ENCODE assay signal across 19 cellular contexts in genomic region chr1:232769718-232770117, GRCh38. TPM values are rescaled to one million over a fixed set of nuclear protein-coding genes. Genes with fewer than 3 reads are reported as not detected.
DNase-seq lines count a peak whose midpoint lies in the region; ATAC-seq, FAIRE-seq and TF ChIP-seq lines count a peak whose summit lies in the region.
"Had no signal": no experiment of that assay in that cellular context is flagged by ENCODE, and none has a peak within 500 bp of the region (broad histone marks: within the 10 kb centered on the region; RNA-seq: fewer than 3 reads in every experiment).

No MANE protein-coding gene starts in this region.

- H3K4me1 ChIP-seq in GM23338 (ENCODE audit: insufficient read depth) (peaks cover 20% of the 10 kb centered on the region), Loucy (ENCODE audit: insufficient read depth, low read length, poor library complexity, severe bottlenecking) (peaks cover 44% of the 10 kb centered on the region), psoas muscle (peaks cover 18% of the 10 kb centered on the region)

- TF ChIP-seq CTCF in GM23338 (conservative IDR thresholded peaks at IDR 0.05; ENCODE audit: low read depth in 2 of 2) (no peak), Loucy (conservative IDR thresholded peaks at IDR 0.05; ENCODE audit: low read length) (no peak), psoas muscle (IDR thresholded peaks at IDR 0.05) (no peak), endothelial cell (IDR thresholded peaks at IDR 0.05; ENCODE audit: unreplicated experiment) (no peak)

- H3K9me2 ChIP-seq in GM23338 (ENCODE audit: insufficient read depth) (no peaks in the 10 kb centered on the region), Loucy (replicated peaks; ENCODE audit: low read depth, low read length) (no peaks in the 10 kb centered on the region)

- H3K4me3 Mint-ChIP-seq in GM23338 (no peak overlapping the region), endothelial cell (ENCODE audit: unreplicated experiment) (no peak overlapping the region)
- H3K4me3 Mint-ChIP-seq: CD14-positive monocyte, T-cell had no signal

- H3K36me3 Mint-ChIP-seq in GM23338 (ENCODE audit: low read depth) (no peaks in the 10 kb centered on the region), endothelial cell (ENCODE audit: low read depth, unreplicated experiment) (no peaks in the 10 kb centered on the region)
- H3K36me3 Mint-ChIP-seq: CD14-positive monocyte, T-cell had no signal

- DNase-seq in GM23338 (ENCODE audit: low spot score) (peak; percentile 24), fibroblast of gingiva (ENCODE audit: low read depth) (peak; percentile 39), psoas muscle (no peak), NCI-H774 (lab: John Stamatoyannopoulos, UW) (no peak), endothelial cell (ENCODE audit: low spot score) (no peak), HEK293T (ENCODE audit: extremely low spot score) (no peak), GM19239 (ENCODE audit: insufficient read length, low spot score) (no peak)
- DNase-seq: COR-L47, GF-D8, NCI-H1092 treated with DMSO at 0.1 percent for 48 hours, NCI-H2081, NCI-H226, PC-3, SIG-M5, T-cell had no signal

- FAIRE-seq in GM19239 (lab: Jason Lieb, UNC): no peak

- WGBS in psoas muscle, 3 donors: 69 to 78% (median 72%) methylated on average over 2 of the region's 2 CpGs

- H3K27me3 Mint-ChIP-seq in GM23338 (ENCODE audit: insufficient read depth, low read depth, poor library complexity) (no peaks in the 10 kb centered on the region), endothelial cell (ENCODE audit: unreplicated experiment) (peaks cover 1% of the 10 kb centered on the region)

- H3K27me3 ChIP-seq in GM23338 (ENCODE audit: insufficient read depth): no peaks in the 10 kb centered on the region
- H3K27me3 ChIP-seq in Loucy (ENCODE audit: insufficient read depth, low read length, poor library complexity, severe bottlenecking): no peaks in the 10 kb centered on the region
- H3K27me3 ChIP-seq in psoas muscle (ENCODE audit: insufficient read depth in 3 of 3, low read length in 2 of 3): no peaks in the 10 kb centered on the region

- H3K9me3 Mint-ChIP-seq in GM23338 (no peaks in the 10 kb centered on the region; the same call in 2 of the 3 replicates), endothelial cell (ENCODE audit: unreplicated experiment) (no peaks in the 10 kb centered on the region)
- H3K9me3 Mint-ChIP-seq: T-cell had no signal

- H3K9ac ChIP-seq in Loucy (ENCODE audit: low read depth, low read length, poor library complexity, severe bottlenecking): no peak overlapping the region

- H3K4me1 Mint-ChIP-seq in GM23338 (peaks cover 34% of the 10 kb centered on the region), endothelial cell (ENCODE audit: unreplicated experiment) (no peaks in the 10 kb centered on the region)
- H3K4me1 Mint-ChIP-seq: T-cell had no signal

- no peaks in the 10 kb centered on the region for H3K9me3 ChIP-seq in Loucy (ENCODE audit: insufficient read depth, low read depth, low read length)
- no peaks in the 10 kb centered on the region for H3K9me3 ChIP-seq in psoas muscle

- H3K27ac ChIP-seq in GM23338 (ENCODE audit: low read depth): no peak overlapping the region
- H3K27ac ChIP-seq in psoas muscle: peak overlapping the region; percentile 90
- H3K27ac ChIP-seq: RWPE1 had no signal

- peak overlapping the region; percentile 35 for H3K4me2 ChIP-seq in GM23338
- H3K4me2 ChIP-seq in Loucy (ENCODE audit: low read depth, low read length, poor library complexity, severe bottlenecking): no peak overlapping the region

- H3K79me2 ChIP-seq in GM23338 (replicated peaks; ENCODE audit: insufficient read depth) (no peaks in the 10 kb centered on the region), Loucy (ENCODE audit: insufficient read depth, low read length) (no peaks in the 10 kb centered on the region)

- H3F3A ChIP-seq in GM23338 (replicated peaks; ENCODE audit: low read depth): no peaks in the 10 kb centered on the region
- no peaks in the 10 kb centered on the region for H3F3A ChIP-seq in Loucy (ENCODE audit: low read depth)

- H3K4me3 ChIP-seq in GM23338 (0 out of 2 replicates have a peak overlapping the region, but pooled peaks have one; percentile 3), Loucy (ENCODE audit: low read length, poor library complexity, severe bottlenecking) (no peak overlapping the region), psoas muscle (no peak overlapping the region)

- H3K27ac Mint-ChIP-seq in GM23338: no peak overlapping the region
- no peak overlapping the region for H3K27ac Mint-ChIP-seq in endothelial cell (ENCODE audit: unreplicated experiment)
- H3K27ac Mint-ChIP-seq: CD14-positive monocyte, T-cell had no signal

- H4K20me1 ChIP-seq in GM23338 (replicated peaks; ENCODE audit: insufficient read depth) (no peaks in the 10 kb centered on the region), Loucy (ENCODE audit: insufficient read depth, low read length, poor library complexity, severe bottlenecking) (no peaks in the 10 kb centered on the region)

- H3K36me3 ChIP-seq in GM23338 (ENCODE audit: insufficient read depth): no peaks in the 10 kb centered on the region
- H3K36me3 ChIP-seq in Loucy (ENCODE audit: insufficient read depth, low read length): no peaks in the 10 kb centered on the region
- no peaks in the 10 kb centered on the region for H3K36me3 ChIP-seq in psoas muscle (ENCODE audit: insufficient read depth in 1 of 2, low read depth in 1 of 2)

- ATAC-seq in GM23338 (peak; percentile 72), psoas muscle (no peak)
- ATAC-seq: PC-3, SK-N-SH treated with all-trans-retinoic acid at 6 μM for 48 hours, T-cell had no signal

- CTCF ChIA-PET in HEK293T (lab: Yijun Ruan, JAX): no interaction called here

- POLR2A ChIA-PET in HEK293T (lab: Yijun Ruan, JAX): no interaction called here

- intact Hi-C loops in psoas muscle (cut with DNase I): no loop called here

- no peak overlapping the region for H2AFZ ChIP-seq in GM23338
- H2AFZ ChIP-seq in Loucy (ENCODE audit: low read length): peak overlapping the region; percentile 47

TF ChIP-seq in GM23338, 12 proteins besides CTCF, POLR2A, EP300 and RAD21 (continues in another document):
- TF ChIP-seq REST (IDR thresholded peaks at IDR 0.05; ENCODE audit: unreplicated experiment) (no peak), STAT1 (IDR thresholded peaks at IDR 0.05; ENCODE audit: unreplicated experiment) (no peak), POLR2AphosphoS5 (IDR thresholded peaks at IDR 0.05; ENCODE audit: low read depth) (no peak), CREB1 (CRISPR knock-in tag; IDR thresholded peaks at IDR 0.05; ENCODE audit: low read depth) (no peak)

TF ChIP-seq in HEK293T, 16 proteins besides CTCF, POLR2A, EP300 and RAD21:
- no peak for TF ChIP-seq NFRKB (IDR thresholded peaks at IDR 0.05)
- TF ChIP-seq ZNF384 (IDR thresholded peaks at IDR 0.05): no peak
- TF ChIP-seq LEF1 (IDR thresholded peaks at IDR 0.05; ENCODE audit: borderline replicate concordance): no peak
- TF ChIP-seq L3MBTL2 (conservative IDR thresholded peaks at IDR 0.05): no peak
- TF ChIP-seq FOXM1 (IDR thresholded peaks at IDR 0.05; ENCODE audit: borderline replicate concordance): no peak
- TF ChIP-seq HDGF (IDR thresholded peaks at IDR 0.05; ENCODE audit: borderline replicate concordance): no peak
- TF ChIP-seq CTBP1 (IDR thresholded peaks at IDR 0.05; ENCODE audit: borderline replicate concordance): no peak
- no peak for TF ChIP-seq SUZ12 (IDR thresholded peaks at IDR 0.05)
- no peak for TF ChIP-seq ARNT (IDR thresholded peaks at IDR 0.05)
- TF ChIP-seq BHLHE40 (IDR thresholded peaks at IDR 0.05; ENCODE audit: borderline replicate concordance): no peak
- no peak for TF ChIP-seq PKNOX1 (IDR thresholded peaks at IDR 0.05)
- TF ChIP-seq SP1 (IDR thresholded peaks at IDR 0.05): no peak
- TF ChIP-seq FOXA1 (IDR thresholded peaks at IDR 0.05): no peak
- no peak for TF ChIP-seq ELF4 (IDR thresholded peaks at IDR 0.05)
- TF ChIP-seq TARDBP (IDR thresholded peaks at IDR 0.05): no peak

RNA-seq across cellular contexts. Expression of gene MAP10, which starts 35.5 kb away (rescaled TPM):
- 2.8 and 3.3 TPM in 2 replicates for total RNA-seq in GM23338 (2014; rRNA removed; shearing (Covaris generic))
- polyA plus RNA-seq in GM23338 (2016; fragmentation: Nextera tagmentation; extraction: Ambion mirVana): 2.3 and 2.9 TPM in 2 replicates
- total RNA-seq in psoas muscle: 1 to 10 TPM; 1.3 to 4.0 (median 2.2) TPM
- polyA plus RNA-seq in psoas muscle: 1 to 10 TPM in 1 of 3 donors, under 1 TPM in 2; 0.84 to 2.1 (median 0.86) TPM
- total RNA-seq in endothelial cell (ENCODE audit: unreplicated experiment): 4.9 TPM
- total RNA-seq: PC-3 had no signal

Comparison
In these comparisons a context has a peak if more than half of its experiments do, and no peak if none do; other contexts are left out.
1. DNase-seq: peak in GM23338 (single experiment) and fibroblast of gingiva (single experiment); none in psoas muscle (0 of 2), NCI-H774 (single experiment), endothelial cell (single experiment), HEK293T (single experiment) and GM19239 (single experiment).